ENCODE assay signal across 26 cellular contexts in the genomic region with DNA sequence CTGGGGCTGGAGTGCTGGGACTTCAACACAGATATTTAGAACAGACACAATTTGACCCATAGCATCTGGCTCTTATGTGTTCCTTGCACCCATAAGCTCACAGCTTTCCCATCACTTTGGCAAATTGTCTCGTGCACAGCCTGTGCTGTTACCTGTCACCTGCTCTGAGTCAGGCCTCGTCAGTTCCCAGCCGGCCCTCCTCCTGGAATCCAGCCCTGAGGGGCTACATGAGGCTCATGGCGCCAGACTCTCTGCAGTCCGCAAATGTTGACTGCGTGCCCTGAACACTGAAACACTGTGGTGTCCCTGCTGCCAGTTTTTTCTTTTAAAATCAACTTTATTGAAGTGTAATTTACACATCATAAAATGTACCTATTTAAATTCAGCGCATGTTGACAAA.
"Had no signal": no experiment of that assay in that cellular context is flagged by ENCODE, and none has a peak within 500 bp of the region (broad histone marks: within the 10 kb centered on the region; RNA-seq: fewer than 3 reads in every experiment).

No MANE protein-coding gene starts in this region.

- H3K9me3 Mint-ChIP-seq: activated CD4-positive, alpha-beta T cell treated with anti-CD3 and anti-CD28 coated beads, Interleukin-2, amount 10 ng/mL, durations not matched to agents 7 days and 5 days; activated CD8-positive, alpha-beta T cell treated with anti-CD3 and anti-CD28 coated beads for 36 hours; activated naive CD4-positive, alpha-beta T cell treated with anti-CD3 and anti-CD28 coated beads, Interleukin-2, amount 50 U/mL, for 72 hours; activated T-cell treated with anti-CD3 and anti-CD28 coated beads, Interleukin-2, amount 50 U/mL, for 4 hours; activated T-helper 17 cell treated with anti-CD3 and anti-CD28 coated beads, Interleukin-2, amount 50 U/mL, for 72 hours; central memory CD8-positive, alpha-beta T cell; dendritic cell treated with granulocyte-macrophage colony-stimulating factor and Interleukin-4, amounts not matched to agents 40 ng/mL and 50 ng/mL, for 4 days; endodermal cell; neural crest cell; stimulated activated naive CD8-positive, alpha-beta T cell treated with anti-CD3 and anti-CD28 coated beads, Interleukin-15, Interleukin-2, amounts not matched to agents 100 ng/mL and 50 ng/mL, for 24 hours; T-helper 1 cell treated with Interleukin-12 subunit alpha and Interleukin-12 subunit beta and Interleukin-4 antibody, amounts not matched to agents 30 μg/mL and 1 μg/mL, for 36 hours had no signal

- H3K36me3 ChIP-seq: esophagus muscularis mucosa, right lobe of liver, thoracic aorta, upper lobe of left lung, vagina had no signal

- H3K4me1 Mint-ChIP-seq: activated CD4-positive, alpha-beta T cell treated with anti-CD3 and anti-CD28 coated beads, Interleukin-2, amount 10 ng/mL, durations not matched to agents 7 days and 5 days; activated T-helper 17 cell treated with anti-CD3 and anti-CD28 coated beads, Interleukin-2, amount 50 U/mL, for 72 hours; central memory CD8-positive, alpha-beta T cell; naive thymus-derived CD4-positive, alpha-beta T cell; neural crest cell had no signal

- H3K9me3 ChIP-seq: esophagus muscularis mucosa, right lobe of liver, thoracic aorta, upper lobe of left lung, vagina had no signal

- H3K27me3 ChIP-seq: foreskin keratinocyte, right lobe of liver, upper lobe of left lung, vagina had no signal

- ATAC-seq: activated CD8-positive, alpha-beta T cell treated with anti-CD3 and anti-CD28 coated beads for 36 hours; activated naive CD4-positive, alpha-beta T cell treated with anti-CD3 and anti-CD28 coated beads, Interleukin-2, amount 50 U/mL, for 72 hours; activated T-cell treated with anti-CD3 and anti-CD28 coated beads, Interleukin-2, amount 50 U/mL, for 4 hours; activated T-helper 17 cell treated with anti-CD3 and anti-CD28 coated beads, Interleukin-2, amount 50 U/mL, for 72 hours; foreskin keratinocyte; left cardiac atrium; left ventricle myocardium superior; naive thymus-derived CD4-positive, alpha-beta T cell; right lobe of liver had no signal

- H3K36me3 Mint-ChIP-seq: activated naive CD4-positive, alpha-beta T cell treated with anti-CD3 and anti-CD28 coated beads, Interleukin-2, amount 50 U/mL, for 72 hours; naive thymus-derived CD4-positive, alpha-beta T cell had no signal

- H3K4me3 Mint-ChIP-seq: activated CD4-positive, alpha-beta T cell treated with anti-CD3 and anti-CD28 coated beads, Interleukin-2, amount 10 ng/mL, durations not matched to agents 7 days and 5 days; activated CD8-positive, alpha-beta T cell treated with anti-CD3 and anti-CD28 coated beads for 36 hours; activated T-cell treated with anti-CD3 and anti-CD28 coated beads, Interleukin-2, amount 50 U/mL, for 4 hours; activated T-helper 17 cell treated with anti-CD3 and anti-CD28 coated beads, Interleukin-2, amount 50 U/mL, for 72 hours; central memory CD8-positive, alpha-beta T cell; dendritic cell treated with granulocyte-macrophage colony-stimulating factor and Interleukin-4, amounts not matched to agents 40 ng/mL and 50 ng/mL, for 4 days; endodermal cell; naive thymus-derived CD4-positive, alpha-beta T cell; neural crest cell; stimulated activated naive CD8-positive, alpha-beta T cell treated with anti-CD3 and anti-CD28 coated beads, Interleukin-15, Interleukin-2, amounts not matched to agents 100 ng/mL and 50 ng/mL, for 24 hours; T-helper 1 cell treated with Interleukin-12 subunit alpha and Interleukin-12 subunit beta and Interleukin-4 antibody, amounts not matched to agents 30 μg/mL and 1 μg/mL, for 36 hours had no signal

- H3K4me1 ChIP-seq: foreskin keratinocyte had no signal

- H3K4me3 ChIP-seq: esophagus muscularis mucosa, right lobe of liver, thoracic aorta, upper lobe of left lung, vagina had no signal

- DNase-seq: activated CD4-positive, alpha-beta T cell treated with anti-CD3 and anti-CD28 coated beads, Interleukin-2, amount 10 ng/mL, durations not matched to agents 7 days and 5 days; activated CD4-positive, CD25-positive, alpha-beta regulatory T cell treated with anti-CD3 and anti-CD28 coated beads, Interleukin-2, amount 50 U/mL, for 72 hours; activated CD8-positive, alpha-beta T cell treated with anti-CD3 and anti-CD28 coated beads for 36 hours; activated gamma-delta T cell treated with Interleukin-2 at 50 U/mL for 16 hours; activated T-cell treated with anti-CD3 and anti-CD28 coated beads, Interleukin-2, amount 50 U/mL, for 4 hours; endodermal cell; foreskin keratinocyte; left cardiac atrium; left ventricle myocardium superior; midbrain; naive thymus-derived CD4-positive, alpha-beta T cell; right lobe of liver; stimulated activated CD4-positive, alpha-beta T cell treated with anti-CD3 and anti-CD28 coated beads, Interleukin-12 subunit alpha, Interleukin-12 subunit beta, amount 100 ng/mL, for 4 hours; stimulated activated CD4-positive, alpha-beta T cell treated with anti-CD3 and anti-CD28 coated beads, Interleukin-4, amount 100 ng/mL, for 1 hour; T-helper 9 cell; upper lobe of left lung had no signal

- H3K27ac ChIP-seq: esophagus muscularis mucosa, foreskin keratinocyte, right lobe of liver, upper lobe of left lung, vagina had no signal

- H3K27me3 Mint-ChIP-seq: activated CD4-positive, alpha-beta T cell treated with anti-CD3 and anti-CD28 coated beads, Interleukin-2, amount 10 ng/mL, durations not matched to agents 7 days and 5 days; activated T-helper 17 cell treated with anti-CD3 and anti-CD28 coated beads, Interleukin-2, amount 50 U/mL, for 72 hours; dendritic cell treated with granulocyte-macrophage colony-stimulating factor and Interleukin-4, amounts not matched to agents 40 ng/mL and 50 ng/mL, for 4 days; stimulated activated naive CD8-positive, alpha-beta T cell treated with anti-CD3 and anti-CD28 coated beads, Interleukin-15, Interleukin-2, amounts not matched to agents 100 ng/mL and 50 ng/mL, for 24 hours had no signal

- H3K27ac Mint-ChIP-seq: activated CD4-positive, alpha-beta T cell treated with anti-CD3 and anti-CD28 coated beads, Interleukin-2, amount 10 ng/mL, durations not matched to agents 7 days and 5 days; activated CD8-positive, alpha-beta T cell treated with anti-CD3 and anti-CD28 coated beads for 36 hours; activated T-helper 17 cell treated with anti-CD3 and anti-CD28 coated beads, Interleukin-2, amount 50 U/mL, for 72 hours; dendritic cell treated with granulocyte-macrophage colony-stimulating factor and Interleukin-4, amounts not matched to agents 40 ng/mL and 50 ng/mL, for 4 days; endodermal cell; naive thymus-derived CD4-positive, alpha-beta T cell; stimulated activated naive CD8-positive, alpha-beta T cell treated with anti-CD3 and anti-CD28 coated beads, Interleukin-15, Interleukin-2, amounts not matched to agents 100 ng/mL and 50 ng/mL, for 24 hours; T-helper 1 cell treated with Interleukin-12 subunit alpha and Interleukin-12 subunit beta and Interleukin-4 antibody, amounts not matched to agents 30 μg/mL and 1 μg/mL, for 36 hours had no signal
